In genomic region chr18:75209129-75209951, GRCh38 we compare ENCODE assay signal across 8 cellular contexts. TPM values are rescaled to one million over a fixed set of nuclear protein-coding genes. Genes with fewer than 3 reads are reported as not detected.
DNase-seq lines count a peak whose midpoint lies in the region; ATAC-seq and TF ChIP-seq lines count a peak whose summit lies in the region.

A gene with protein sequence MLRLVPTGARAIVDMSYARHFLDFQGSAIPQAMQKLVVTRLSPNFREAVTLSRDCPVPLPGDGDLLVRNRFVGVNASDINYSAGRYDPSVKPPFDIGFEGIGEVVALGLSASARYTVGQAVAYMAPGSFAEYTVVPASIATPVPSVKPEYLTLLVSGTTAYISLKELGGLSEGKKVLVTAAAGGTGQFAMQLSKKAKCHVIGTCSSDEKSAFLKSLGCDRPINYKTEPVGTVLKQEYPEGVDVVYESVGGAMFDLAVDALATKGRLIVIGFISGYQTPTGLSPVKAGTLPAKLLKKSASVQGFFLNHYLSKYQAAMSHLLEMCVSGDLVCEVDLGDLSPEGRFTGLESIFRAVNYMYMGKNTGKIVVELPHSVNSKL (minus strand): TSS chr18:75209139. CDS start chr18:75209058, 81 bp downstream.

- H3K9me3 Mint-ChIP-seq in natural killer cell treated with Interleukin-12 subunit alpha and Interleukin-12 subunit beta and Interleukin-15 and Interleukin-18, amount 100 ng/mL, for 72 hours, result no peaks in the 10 kb centered on the region

- H3K9ac ChIP-seq in subcutaneous abdominal adipose tissue (ENCODE audit: low read length in 5 of 5), result peak within 1 kb of the TSS; percentile 44 to 87 (median 80)

- H3K4me1 Mint-ChIP-seq in natural killer cell treated with Interleukin-12 subunit alpha and Interleukin-12 subunit beta and Interleukin-15 and Interleukin-18, amount 100 ng/mL, for 72 hours (ENCODE audit: low read depth in 2 of 2), result peaks cover 61 to 63% of the 10 kb centered on the region in 2 donors

- peaks cover 14% of the 10 kb centered on the region in 2 donors for H3K27me3 Mint-ChIP-seq in natural killer cell treated with Interleukin-12 subunit alpha and Interleukin-12 subunit beta and Interleukin-15 and Interleukin-18, amount 100 ng/mL, for 72 hours

- H3K27me3 ChIP-seq in subcutaneous abdominal adipose tissue (ENCODE audit: control insufficient read depth in 5 of 5, insufficient read depth in 4 of 5, low read length in 5 of 5), result no peaks in the 10 kb centered on the region

- peaks cover 2 to 75% (median 66%) of the 10 kb centered on the region in 5 donors for H3K4me1 ChIP-seq in subcutaneous abdominal adipose tissue (ENCODE audit: control insufficient read depth in 5 of 5, insufficient read depth in 5 of 5, low read length in 5 of 5)

- H3K27ac ChIP-seq in subcutaneous abdominal adipose tissue (ENCODE audit: low read depth, low read length), result peak within 1 kb of the TSS; percentile 91

- H3K36me3 Mint-ChIP-seq in natural killer cell treated with Interleukin-12 subunit alpha and Interleukin-12 subunit beta and Interleukin-15 and Interleukin-18, amount 100 ng/mL, for 72 hours, result peaks cover 10% of the 10 kb centered on the region

- peak within 1 kb of the TSS; percentile 98 for H3K4me3 Mint-ChIP-seq in natural killer cell treated with Interleukin-12 subunit alpha and Interleukin-12 subunit beta and Interleukin-15 and Interleukin-18, amount 100 ng/mL, for 72 hours

- no peaks in the 10 kb centered on the region for H3K9me3 ChIP-seq in subcutaneous abdominal adipose tissue (ENCODE audit: control insufficient read depth in 5 of 5, low read length in 5 of 5)

- peak within 1 kb of the TSS; percentile 70 to 99 (median 96) for H3K4me3 ChIP-seq in subcutaneous abdominal adipose tissue (ENCODE audit: low read depth in 1 of 5, low read length in 5 of 5)

- H3K27ac Mint-ChIP-seq in natural killer cell treated with Interleukin-12 subunit alpha and Interleukin-12 subunit beta and Interleukin-15 and Interleukin-18, amount 100 ng/mL, for 72 hours, result peak within 1 kb of the TSS; percentile 94 to 98

- DNase-seq in EH (ENCODE audit: low read depth), result peak; percentile 91
- DNase-seq in GOT3 (lab: John Stamatoyannopoulos, UW), result peak; percentile 7
- peak; percentile 82 for DNase-seq in LoVo (ENCODE audit: low spot score)
- DNase-seq in activated effector memory CD4-positive, alpha-beta T cell treated with Interleukin-2 at 50 U/mL for 16 hours, result peak; percentile 71
- peak; percentile 70 for DNase-seq in fibroblast of peridontal ligament (ENCODE audit: extremely low read depth)
- DNase-seq in natural killer cell treated with Interleukin-12 subunit alpha and Interleukin-12 subunit beta and Interleukin-15 and Interleukin-18, amount 100 ng/mL, for 72 hours (ENCODE audit: low spot score), result peak; percentile 88

- peak; percentile 75 for TF ChIP-seq POLR2A in Raji (IDR thresholded peaks at IDR 0.05; ENCODE audit: insufficient read depth, low read depth, low read length)

- peak; percentile 81 to 87 for ATAC-seq in natural killer cell treated with Interleukin-12 subunit alpha and Interleukin-12 subunit beta and Interleukin-15 and Interleukin-18, amount 100 ng/mL, for 72 hours

- H3K36me3 ChIP-seq in subcutaneous abdominal adipose tissue (ENCODE audit: control insufficient read depth in 5 of 5, insufficient read depth in 5 of 5, low read length in 5 of 5), result no peaks in the 10 kb centered on the region

RNA-seq across cellular contexts. Expression of the gene that starts here (rescaled TPM):
- total RNA-seq in natural killer cell treated with Interleukin-12 subunit alpha and Interleukin-12 subunit beta and Interleukin-15 and Interleukin-18, amount 100 ng/mL, for 72 hours, result 10 to 100 TPM; 20.0 to 23.0 TPM

Comparison
In these comparisons a context has a peak if more than half of its experiments do, and no peak if none do; other contexts are left out.
1. Peak in every context shown above with its lines: DNase-seq, ATAC-seq, H3K4me3 ChIP-seq and H3K27ac ChIP-seq.
2. DNase-seq: peak in every context shown above with its lines; median percentile 91 in EH; 88 in natural killer cell treated with Interleukin-12 subunit alpha and Interleukin-12 subunit beta and Interleukin-15 and Interleukin-18, amount 100 ng/mL, for 72 hours; 82 in LoVo; 71 in activated effector memory CD4-positive, alpha-beta T cell treated with Interleukin-2 at 50 U/mL for 16 hours; 70 in fibroblast of peridontal ligament; 7 in GOT3.